ENCODE assay signal across 22 cellular contexts in genomic region chr7:148121426-148121825, GRCh38.
"Had no signal": no experiment of that assay in that cellular context is flagged by ENCODE, and none has a peak within 500 bp of the region (broad histone marks: within the 10 kb centered on the region; RNA-seq: fewer than 3 reads in every experiment).

No MANE protein-coding gene starts in this region.

- H3K4me1 ChIP-seq: body of pancreas, neural progenitor cell, parathyroid adenoma, psoas muscle, suprapubic skin, tibial artery had no signal

- H2AFZ ChIP-seq: neural progenitor cell, parathyroid adenoma had no signal

- ATAC-seq: activated CD4-positive, alpha-beta T cell treated with anti-CD3 and anti-CD28 coated beads for 36 hours; activated T-cell treated with anti-CD3 and anti-CD28 coated beads, Interleukin-2, amount 50 U/mL, for 72 hours; body of pancreas; effector memory CD8-positive, alpha-beta T cell; left ventricle myocardium superior; naive thymus-derived CD4-positive, alpha-beta T cell; psoas muscle; right cardiac atrium had no signal

- H3K4me3 ChIP-seq: body of pancreas, coronary artery, dorsolateral prefrontal cortex, neural progenitor cell, psoas muscle, suprapubic skin, tibial artery had no signal

- DNase-seq: activated CD4-positive, alpha-beta T cell treated with anti-CD3 and anti-CD28 coated beads for 36 hours; activated CD4-positive, CD25-positive, alpha-beta regulatory T cell; activated naive CD4-positive, alpha-beta T cell treated with Interleukin-2 at 50 U/mL for 16 hours; activated T-cell treated with anti-CD3 and anti-CD28 coated beads for 4 hours; activated T-cell treated with anti-CD3 and anti-CD28 coated beads, Interleukin-2, amount 50 U/mL, for 72 hours; aorta; body of pancreas; dorsolateral prefrontal cortex; effector memory CD8-positive, alpha-beta T cell; left ventricle myocardium superior; midbrain; naive thymus-derived CD4-positive, alpha-beta T cell; occipital lobe; psoas muscle; right cardiac atrium; stimulated activated naive CD4-positive, alpha-beta T cell; T-helper 1 cell; tibial artery had no signal

- H3K4me2 ChIP-seq: neural progenitor cell had no signal

- H3K27me3 ChIP-seq: body of pancreas, dorsolateral prefrontal cortex, neural progenitor cell, tibial artery had no signal

- H3K36me3 ChIP-seq: neural progenitor cell, suprapubic skin, tibial artery had no signal

- H3K9ac ChIP-seq: neural progenitor cell, parathyroid adenoma had no signal

- H3K27ac ChIP-seq: body of pancreas, coronary artery, dorsolateral prefrontal cortex, neural progenitor cell, parathyroid adenoma, psoas muscle, suprapubic skin, tibial artery had no signal

- H3K9me3 ChIP-seq: body of pancreas, psoas muscle, suprapubic skin, tibial artery had no signal
